8 cellular contexts compared by ENCODE assay signal in the genomic region with DNA sequence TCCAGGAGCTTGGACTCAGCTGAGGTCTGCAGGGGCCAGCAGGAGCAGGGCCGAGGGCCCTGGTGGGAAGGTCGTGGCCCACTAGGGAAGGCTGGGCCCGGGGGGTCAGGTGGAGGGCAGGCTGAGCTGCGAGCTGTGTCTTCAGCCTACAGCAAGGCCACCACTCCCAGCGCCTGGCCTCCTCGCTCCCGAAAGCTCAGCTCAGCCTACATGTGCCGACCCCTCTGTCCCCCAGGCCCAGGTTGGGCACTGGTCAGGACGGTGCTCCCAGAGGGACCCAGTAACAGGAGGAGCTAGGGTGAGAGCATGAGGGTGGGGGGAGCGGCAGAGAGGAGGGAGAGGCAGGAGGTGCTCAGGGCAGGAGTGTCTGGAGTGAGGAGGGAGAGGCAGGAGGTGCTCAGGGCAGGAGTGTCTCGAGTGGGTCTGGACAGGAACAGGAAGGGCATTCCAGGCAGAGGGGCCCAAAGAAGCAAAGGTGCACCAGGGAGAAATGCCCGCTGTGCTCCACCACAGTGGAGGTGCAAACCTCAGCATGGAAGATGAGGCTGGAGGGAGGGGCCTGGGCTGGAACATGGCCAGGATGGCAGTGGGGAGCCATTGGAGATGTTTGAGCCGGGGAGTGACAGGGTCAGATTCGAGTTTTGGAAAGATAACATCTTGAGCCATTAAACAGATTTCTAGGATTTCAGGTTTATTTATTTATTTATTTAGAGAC. TPM values are rescaled to one million over a fixed set of nuclear protein-coding genes. Genes with fewer than 3 reads are reported as not detected.
DNase-seq lines count a peak whose midpoint lies in the region; TF ChIP-seq lines count a peak whose summit lies in the region.

No MANE protein-coding gene starts in this region.

- peaks cover 22% of the 10 kb centered on the region for H3K27me3 Mint-ChIP-seq in nephron progenitor cell (ENCODE audit: low read depth, poor library complexity)

- no peak for DNase-seq in AG10803 (ENCODE audit: low read depth)
- DNase-seq in LNCaP clone FGC (ENCODE audit: low read depth) = no peak
- DNase-seq in nephron progenitor cell = peak; percentile 26
- no peak for DNase-seq in kidney tubule cell (ENCODE audit: low spot score)
- no peak for DNase-seq in DMS53 (lab: John Stamatoyannopoulos, UW)
- no peak for DNase-seq in stimulated activated CD4-positive, alpha-beta T cell treated with anti-CD3 and anti-CD28 coated beads, Interleukin-4, amount 100 ng/mL, for 4 hours
- DNase-seq in anterior cingulate cortex (lab: John Stamatoyannopoulos, UW) = no peak

- 74 to 77% methylated on average over 14 of the region's 14 CpGs for WGBS in ectodermal cell, 2 experiments

- TF ChIP-seq CTCF in AG10803 (conservative IDR thresholded peaks at IDR 0.05; ENCODE audit: low read length) = no peak
- TF ChIP-seq CTCF in LNCaP clone FGC (IDR thresholded peaks at IDR 0.05; ENCODE audit: control insufficient read depth, extremely low read depth, insufficient read depth) = no peak
- no peak for TF ChIP-seq CTCF in nephron progenitor cell (IDR thresholded peaks at IDR 0.05)

- peaks cover 17% of the 10 kb centered on the region for H3K9me3 Mint-ChIP-seq in nephron progenitor cell

- H3K4me3 Mint-ChIP-seq in nephron progenitor cell = peak overlapping the region; percentile 63

- H3K4me3 ChIP-seq in AG10803 (ENCODE audit: low read length) (peak overlapping the region; percentile 79), LNCaP clone FGC (ENCODE audit: low read depth, low read length) (peak overlapping the region; percentile 58), ectodermal cell (ENCODE audit: insufficient read depth, low read depth, low read length) (peak overlapping the region; percentile 58)

- no peak overlapping the region for H3K27ac Mint-ChIP-seq in nephron progenitor cell

- peaks cover 15% of the 10 kb centered on the region for H3K4me1 ChIP-seq in ectodermal cell (ENCODE audit: control insufficient read depth, insufficient read depth, low read length)

- peaks cover 24% of the 10 kb centered on the region for H3K4me1 Mint-ChIP-seq in nephron progenitor cell

- H3K36me3 Mint-ChIP-seq in nephron progenitor cell (ENCODE audit: low read depth) = peaks cover 10% of the 10 kb centered on the region

- no peaks in the 10 kb centered on the region for H3K36me3 ChIP-seq in ectodermal cell (ENCODE audit: control insufficient read depth, insufficient read depth, low read length)

- peaks cover 32% of the 10 kb centered on the region for H3K27me3 ChIP-seq in ectodermal cell (ENCODE audit: control insufficient read depth, insufficient read depth, low read length, poor library complexity, severe bottlenecking)

- H3K9me3 ChIP-seq in ectodermal cell (ENCODE audit: control insufficient read depth, low read length) = peaks cover under 1% of the 10 kb centered on the region

- H3K27ac ChIP-seq in ectodermal cell (ENCODE audit: insufficient read depth, low read depth, low read length, poor library complexity, severe bottlenecking) = no peak overlapping the region

RNA-seq across cellular contexts. Expression of gene GPR132, which starts 29.1 kb away (rescaled TPM):
- 0.22 TPM for polyA plus RNA-seq in ectodermal cell (2013, experiment 1 of 4)
- polyA plus RNA-seq in ectodermal cell (2013, experiment 2 of 4) = 0.39 TPM
- 0.53 TPM for polyA plus RNA-seq in ectodermal cell (2013, experiment 3 of 4)
- polyA plus RNA-seq in ectodermal cell (2013, experiment 4 of 4) = 0.28 TPM
